Comparison of ENCODE assay signal across 1 cellular context in the genomic region with DNA sequence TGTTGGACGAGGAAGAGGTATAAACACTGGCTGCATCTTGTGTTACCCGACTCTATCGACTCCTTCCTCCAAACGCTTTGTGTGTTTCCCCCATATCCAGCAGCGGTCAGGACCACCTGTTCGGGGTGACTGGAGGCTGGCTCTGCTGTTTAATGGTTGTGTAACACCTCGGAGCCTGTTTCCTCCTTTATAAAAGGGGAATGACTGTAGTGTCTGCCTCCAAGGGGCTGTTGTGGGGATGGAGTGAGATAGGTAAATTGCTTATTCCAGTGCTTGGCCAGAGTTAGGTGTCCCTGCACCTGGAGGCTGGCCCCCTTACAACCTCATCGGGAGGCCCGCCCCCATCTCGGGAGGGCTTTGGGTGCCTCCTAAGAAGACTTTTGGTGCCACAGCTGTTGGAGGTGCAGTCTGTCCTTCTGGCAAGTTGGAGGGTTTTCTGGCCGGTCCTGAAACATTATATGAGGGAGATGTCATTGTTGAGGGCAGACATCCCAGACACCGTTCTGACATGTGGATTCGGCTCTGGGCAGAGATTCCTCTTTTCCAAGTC.
TF ChIP-seq lines count a peak whose summit lies in the region.

No MANE protein-coding gene starts in this region.

TF ChIP-seq in GM12878, 131 proteins besides CTCF, POLR2A, EP300 and RAD21:
- TF ChIP-seq PAX5 (IDR thresholded peaks at IDR 0.05; ENCODE audit: borderline replicate concordance, low read depth, low read length) (no peak), MTA3 (IDR thresholded peaks at IDR 0.05; ENCODE audit: borderline replicate concordance, low read length) (no peak), ETV6 (conservative IDR thresholded peaks at IDR 0.05 in 1 of 2, IDR thresholded peaks at IDR 0.05 in 1 of 2; ENCODE audit: borderline replicate concordance in 1 of 2, low read depth in 1 of 2) (no peak), BRCA1 (IDR thresholded peaks at IDR 0.05; ENCODE audit: low read depth, low read length) (no peak), BMI1 (IDR thresholded peaks at IDR 0.05; ENCODE audit: borderline replicate concordance) (no peak), STAT3 (IDR thresholded peaks at IDR 0.05; ENCODE audit: low read depth, low read length) (no peak)
